In the genomic region with DNA sequence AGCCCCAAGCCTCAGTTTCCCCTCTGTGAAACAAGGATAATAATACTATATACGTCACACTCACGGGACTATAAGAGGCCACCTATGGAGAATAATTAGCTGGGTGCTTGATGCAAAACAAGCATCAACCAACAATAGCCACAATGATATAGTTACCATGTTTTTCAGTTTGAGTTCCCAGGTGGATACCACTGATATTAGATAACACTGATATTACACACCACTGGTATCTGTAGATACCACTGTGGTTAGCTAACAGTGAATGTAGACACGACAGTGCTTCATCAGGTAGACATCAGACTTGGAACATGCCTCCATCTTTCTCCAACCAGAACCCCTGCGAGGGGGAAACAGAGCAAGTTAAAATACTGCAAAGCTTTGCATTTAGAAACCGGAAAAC, we compare ENCODE assay signal across 17 cellular contexts.
"Had no signal": no experiment of that assay in that cellular context is flagged by ENCODE, and none has a peak within 500 bp of the region (broad histone marks: within the 10 kb centered on the region; RNA-seq: fewer than 3 reads in every experiment).

No MANE protein-coding gene starts in this region.

- H3K4me1 ChIP-seq: body of pancreas had no signal

- DNase-seq: activated B cell treated with CpG ODN at 0.5 μM for 24 hours; activated CD4-positive, alpha-beta T cell treated with anti-CD3 and anti-CD28 coated beads, Interleukin-2, amount 10 ng/mL, durations not matched to agents 7 days and 5 days; activated effector memory CD4-positive, alpha-beta T cell treated with anti-CD3 and anti-CD28 coated beads, Interleukin-2, amount 50 U/mL, for 16 hours; activated T-cell treated with anti-CD3 and anti-CD28 coated beads, Interleukin-2, amount 50 U/mL, for 4 hours; amniotic stem cell; body of pancreas; effector memory CD8-positive, alpha-beta T cell; naive thymus-derived CD8-positive, alpha-beta T cell; sigmoid colon; stimulated activated CD4-positive, alpha-beta T cell treated with anti-CD3 and anti-CD28 coated beads, Interleukin-2, amount 100 ng/mL, for 24 hours; stimulated activated naive B cell treated with anti-CD40 and anti-IgM and Interleukin-4, amounts not matched to agents 10 μg/mL and 1 μg/mL and 100 μg/mL, for 72 hours; T-helper 1 cell had no signal

- H3K4me3 Mint-ChIP-seq: activated B cell treated with CpG ODN at 0.5 μM for 24 hours; activated CD4-positive, alpha-beta T cell treated with anti-CD3 and anti-CD28 coated beads, Interleukin-2, amount 10 ng/mL, durations not matched to agents 7 days and 5 days; activated T-cell treated with anti-CD3 and anti-CD28 coated beads, Interleukin-2, amount 50 U/mL, for 4 hours; central memory CD8-positive, alpha-beta T cell; effector memory CD8-positive, alpha-beta T cell; stimulated activated naive B cell treated with anti-CD40 and anti-IgM and Interleukin-4, amounts not matched to agents 10 μg/mL and 1 μg/mL and 100 μg/mL, for 72 hours had no signal

- ATAC-seq: activated naive CD4-positive, alpha-beta T cell treated with anti-CD3 and anti-CD28 coated beads, Interleukin-2, amount 50 U/mL, for 72 hours; activated T-cell treated with anti-CD3 and anti-CD28 coated beads, Interleukin-2, amount 50 U/mL, for 4 hours; body of pancreas; effector memory CD8-positive, alpha-beta T cell; left colon; naive thymus-derived CD8-positive, alpha-beta T cell; stimulated activated naive B cell treated with anti-CD40 and anti-IgM and Interleukin-4, amounts not matched to agents 10 μg/mL and 1 μg/mL and 100 μg/mL, for 72 hours had no signal

- H3K27me3 Mint-ChIP-seq: activated B cell treated with CpG ODN at 0.5 μM for 24 hours; activated CD4-positive, alpha-beta T cell treated with anti-CD3 and anti-CD28 coated beads, Interleukin-2, amount 10 ng/mL, durations not matched to agents 7 days and 5 days; central memory CD8-positive, alpha-beta T cell; effector memory CD8-positive, alpha-beta T cell; naive thymus-derived CD8-positive, alpha-beta T cell; stimulated activated naive B cell treated with anti-CD40 and anti-IgM and Interleukin-4, amounts not matched to agents 10 μg/mL and 1 μg/mL and 100 μg/mL, for 72 hours had no signal

- H3K36me3 ChIP-seq: sigmoid colon, tibial nerve had no signal

- H3K9me3 Mint-ChIP-seq: activated B cell treated with CpG ODN at 0.5 μM for 24 hours had no signal

- H3K9me3 ChIP-seq: body of pancreas, sigmoid colon, tibial nerve had no signal

- H3K27me3 ChIP-seq: body of pancreas, sigmoid colon, tibial nerve had no signal

- H3K27ac ChIP-seq: body of pancreas had no signal

- H3K36me3 Mint-ChIP-seq: stimulated activated naive B cell treated with anti-CD40 and anti-IgM and Interleukin-4, amounts not matched to agents 10 μg/mL and 1 μg/mL and 100 μg/mL, for 72 hours had no signal

- H3K27ac Mint-ChIP-seq: activated B cell treated with CpG ODN at 0.5 μM for 24 hours; stimulated activated naive B cell treated with anti-CD40 and anti-IgM and Interleukin-4, amounts not matched to agents 10 μg/mL and 1 μg/mL and 100 μg/mL, for 72 hours had no signal

- H3K4me3 ChIP-seq: body of pancreas, lung had no signal
